Comparison of ENCODE assay signal across 8 cellular contexts in genomic region chr10:73252445-73253225, GRCh38. TPM values are rescaled to one million over a fixed set of nuclear protein-coding genes. Genes with fewer than 3 reads are reported as not detected.
A peak's percentile ranks its signal among the peaks of the same experiment; 100 is the strongest.
DNase-seq lines count a peak whose midpoint lies in the region; ATAC-seq and TF ChIP-seq lines count a peak whose summit lies in the region.

Gene MRPS16, minus strand, starts transcription at chr10:73252644. Its CDS starts 162 bp downstream, at chr10:73252482.

- peaks cover 63% of the 10 kb centered on the region for H3K79me2 ChIP-seq in OCI-LY7 (ENCODE audit: insufficient read depth, low read depth, low read length)

- H3K36me3 ChIP-seq in OCI-LY7 (ENCODE audit: insufficient read depth, low read length) = peaks cover 41% of the 10 kb centered on the region

- H3K4me3 ChIP-seq in OCI-LY7 (ENCODE audit: low read depth, low read length, poor library complexity, severe bottlenecking) = peak within 1 kb of the TSS; percentile 86

- H2AFZ ChIP-seq in OCI-LY7 (ENCODE audit: low read length) = peak within 1 kb of the TSS; percentile 81

- ATAC-seq in GM21515 (IDR thresholded peaks at IDR 0.05; ENCODE audit: unreplicated experiment) = peak; percentile 83

- no peaks in the 10 kb centered on the region for H3K9me3 ChIP-seq in OCI-LY7 (ENCODE audit: low read length)

- CTCF ChIA-PET in OCI-LY7 (lab: Charles Lee; ENCODE audit: unreplicated experiment) = interaction anchor here (0.6 kb wide), 1 partner anchor 13 kb away, joined by 3 read pairs; no protein-coding TSS in a partner anchor

- H4K20me1 ChIP-seq in OCI-LY7 (ENCODE audit: insufficient read depth, low read length) = no peaks in the 10 kb centered on the region

- no peaks in the 10 kb centered on the region for H3K9me2 ChIP-seq in OCI-LY7 (ENCODE audit: insufficient read depth, low read length)

- DNase-seq in D341Med (ENCODE audit: low spot score) (peak; percentile 85), HuH-7.5 (ENCODE audit: low spot score) (peak; percentile 77), OCI-LY7 (ENCODE audit: low spot score) (peak; percentile 96), activated T-cell treated with anti-CD3 and anti-CD28 coated beads for 1 hour (ENCODE audit: low read depth) (peak; percentile 85), epidermal melanocyte (ENCODE audit: insufficient read length, low spot score) (peak; percentile 93), middle frontal gyrus (ENCODE audit: extremely low spot score, low spot score) (peak; percentile 91)
- DNase-seq in stimulated activated CD8-positive, alpha-beta memory T cell treated with anti-CD3 and anti-CD28 coated beads, Interleukin-2, amount 100 ng/mL, for 48 hours (ENCODE audit: low read depth in 2 of 2) = peak; percentile 77 to 86

- peak within 1 kb of the TSS; percentile 79 for H3K27ac ChIP-seq in OCI-LY7 (ENCODE audit: low read depth, low read length, poor library complexity, severe bottlenecking)

- intact Hi-C loops in OCI-LY7 (cut with micrococcal nuclease; ENCODE audit: unreplicated experiment) = loop anchor here (2.0 kb wide), 1 partner anchor 160 kb away; no protein-coding TSS in a partner anchor

- no peak for TF ChIP-seq CTCF in OCI-LY7 (conservative IDR thresholded peaks at IDR 0.05; ENCODE audit: low read length)

- H3K4me2 ChIP-seq in OCI-LY7 (ENCODE audit: low read length) = peak within 1 kb of the TSS; percentile 99

- H3K4me1 ChIP-seq in OCI-LY7 (ENCODE audit: insufficient read depth, low read length, poor library complexity, severe bottlenecking) = peaks cover 43% of the 10 kb centered on the region

- POLR2A ChIA-PET in OCI-LY7 (lab: Charles Lee) = interaction anchor here (0.5 to 1.7 kb wide), 6 partner anchors 8 to 84 kb away, joined by 3 to 6 read pairs (median 4); no protein-coding TSS in a partner anchor

- BruUV-seq in OCI-LY7 (replicated peaks; lab: Mats Ljungman, UMichigan) = TSS peak; percentile 82

RNA-seq across cellular contexts. Expression of gene MRPS16, which starts in this region (rescaled TPM):
- total RNA-seq in OCI-LY7 (2014; rRNA removed; shearing (Covaris generic)) = 56.6 and 81.6 TPM in 2 replicates
- 132 and 135 TPM in 2 replicates for total RNA-seq in OCI-LY7 (2022)

Comparison
In these comparisons a context has a peak if more than half of its experiments do, and no peak if none do; other contexts are left out.
1. Peak in every context shown above with its lines: DNase-seq, ATAC-seq, H3K4me3 ChIP-seq and H3K27ac ChIP-seq.